Comparison of ENCODE assay signal across 10 cellular contexts in genomic region chr1:211576717-211577116, GRCh38. TPM values are rescaled to one million over a fixed set of nuclear protein-coding genes. Genes with fewer than 3 reads are reported as not detected.
DNase-seq lines count a peak whose midpoint lies in the region; ATAC-seq and TF ChIP-seq lines count a peak whose summit lies in the region.
"Had no signal": no experiment of that assay in that cellular context is flagged by ENCODE, and none has a peak within 500 bp of the region (broad histone marks: within the 10 kb centered on the region; RNA-seq: fewer than 3 reads in every experiment).

No MANE protein-coding gene starts in this region.

- TF ChIP-seq RAD21 in SK-N-SH (IDR thresholded peaks at IDR 0.05; ENCODE audit: low read length): no peak

- H3K27ac ChIP-seq in SK-N-SH (ENCODE audit: low read depth in 2 of 2, low read length in 1 of 2): peak overlapping the region; percentile 61 to 95
- H3K27ac ChIP-seq: 22Rv1 had no signal

- no peaks in the 10 kb centered on the region for H3K9me3 Mint-ChIP-seq in activated CD8-positive, alpha-beta T cell treated with anti-CD3 and anti-CD28 coated beads, Interleukin-2, amount 10 ng/mL, durations not matched to agents 7 days and 5 days (ENCODE audit: insufficient read depth)
- no peaks in the 10 kb centered on the region for H3K9me3 Mint-ChIP-seq in stimulated activated naive CD8-positive, alpha-beta T cell treated with anti-CD3 and anti-CD28 coated beads, Interleukin-15, amount 100 ng/mL, for 72 hours

- peak overlapping the region; percentile 89 for H3K4me2 ChIP-seq in SK-N-SH

- POLR2A ChIA-PET in SK-N-SH (lab: Yijun Ruan, JAX): no interaction called here
- POLR2A ChIA-PET in activated CD8-positive, alpha-beta T cell treated with anti-CD3 and anti-CD28 coated beads, Interleukin-2, amount 10 ng/mL, durations not matched to agents 7 days and 5 days (lab: Charles Lee): interaction anchor here (0.6 kb wide), 1 partner anchor 47 kb away, joined by 3 read pairs; no protein-coding TSS in a partner anchor

- 33% methylated on average over 2 of the region's 2 CpGs for WGBS in SK-N-SH (ENCODE audit: low lambda C conversion rate)

- no peaks in the 10 kb centered on the region for H3K9me2 ChIP-seq in SK-N-SH

- H3K36me3 Mint-ChIP-seq in activated CD8-positive, alpha-beta T cell treated with anti-CD3 and anti-CD28 coated beads, Interleukin-2, amount 10 ng/mL, durations not matched to agents 7 days and 5 days (ENCODE audit: low read depth): peaks cover 44% of the 10 kb centered on the region

- peaks cover 50% of the 10 kb centered on the region for H3K4me1 Mint-ChIP-seq in activated CD8-positive, alpha-beta T cell treated with anti-CD3 and anti-CD28 coated beads, Interleukin-2, amount 10 ng/mL, durations not matched to agents 7 days and 5 days (ENCODE audit: low read depth)
- H3K4me1 Mint-ChIP-seq in stimulated activated naive CD8-positive, alpha-beta T cell treated with anti-CD3 and anti-CD28 coated beads, Interleukin-15, amount 100 ng/mL, for 72 hours: peaks cover 34% of the 10 kb centered on the region

- H3K9me3 ChIP-seq in SK-N-SH: no peaks in the 10 kb centered on the region

- DNase-seq in SK-N-SH (no peak), NCI-H345 (lab: John Stamatoyannopoulos, UW) (no peak)
- no peak for DNase-seq in activated CD8-positive, alpha-beta T cell treated with anti-CD3 and anti-CD28 coated beads, Interleukin-2, amount 10 ng/mL, durations not matched to agents 7 days and 5 days
- no peak for DNase-seq in stimulated activated naive CD8-positive, alpha-beta T cell treated with anti-CD3 and anti-CD28 coated beads, Interleukin-15, amount 100 ng/mL, for 72 hours
- DNase-seq: NCI-H446 treated with DMSO at 0.1 percent for 48 hours had no signal

- H2AFZ ChIP-seq in SK-N-SH (ENCODE audit: low read depth): no peak overlapping the region

- H3K27ac Mint-ChIP-seq in activated CD8-positive, alpha-beta T cell treated with anti-CD3 and anti-CD28 coated beads, Interleukin-2, amount 10 ng/mL, durations not matched to agents 7 days and 5 days: no peak overlapping the region
- H3K27ac Mint-ChIP-seq in stimulated activated naive CD8-positive, alpha-beta T cell treated with anti-CD3 and anti-CD28 coated beads, Interleukin-15, amount 100 ng/mL, for 72 hours: no peak overlapping the region

- peak overlapping the region; percentile 97 for H3K4me3 Mint-ChIP-seq in activated CD8-positive, alpha-beta T cell treated with anti-CD3 and anti-CD28 coated beads, Interleukin-2, amount 10 ng/mL, durations not matched to agents 7 days and 5 days
- H3K4me3 Mint-ChIP-seq in stimulated activated naive CD8-positive, alpha-beta T cell treated with anti-CD3 and anti-CD28 coated beads, Interleukin-15, amount 100 ng/mL, for 72 hours: peak overlapping the region; percentile 90 to 95

- peaks cover 71% of the 10 kb centered on the region for H3K79me2 ChIP-seq in SK-N-SH (ENCODE audit: insufficient read depth)

- H3K36me3 ChIP-seq in SK-N-SH (replicated peaks in 1 of 2; ENCODE audit: control insufficient read depth in 1 of 2, insufficient read depth in 2 of 2, low read length in 1 of 2): peaks cover 36 to 44% of the 10 kb centered on the region in 2 experiments

- peak overlapping the region; percentile 66 for H3K9ac ChIP-seq in SK-N-SH

- ATAC-seq in SK-N-SH treated with all-trans-retinoic acid at 6 μM for 48 hours (no peak), HG02759 (IDR thresholded peaks at IDR 0.05; ENCODE audit: unreplicated experiment) (no peak), GM21360 (IDR thresholded peaks at IDR 0.05; ENCODE audit: unreplicated experiment) (no peak)
- no peak for ATAC-seq in activated CD8-positive, alpha-beta T cell treated with anti-CD3 and anti-CD28 coated beads, Interleukin-2, amount 10 ng/mL, durations not matched to agents 7 days and 5 days
- ATAC-seq in stimulated activated naive CD8-positive, alpha-beta T cell treated with anti-CD3 and anti-CD28 coated beads, Interleukin-15, amount 100 ng/mL, for 72 hours: no peak

- H4K20me1 ChIP-seq in SK-N-SH (ENCODE audit: insufficient read depth): peaks cover 65% of the 10 kb centered on the region

- TF ChIP-seq EP300 in SK-N-SH (IDR thresholded peaks at IDR 0.05; ENCODE audit: borderline replicate concordance in 1 of 2, low read depth in 1 of 2, low read length in 1 of 2): no peak

- H3K4me1 ChIP-seq in SK-N-SH (ENCODE audit: control insufficient read depth in 1 of 2, insufficient read depth in 2 of 2, low read depth in 1 of 2, low read length in 1 of 2): peaks cover 25% of the 10 kb centered on the region in 2 experiments; a peak in 3 of 4 replicates

- CTCF ChIA-PET in SK-N-SH (lab: Yijun Ruan, JAX): interaction anchor here (0.6 to 1.8 kb wide), 8 partner anchors 62 to 304 kb away, joined by 3 to 6 read pairs (median 4); no protein-coding TSS in a partner anchor
- CTCF ChIA-PET in activated CD8-positive, alpha-beta T cell treated with anti-CD3 and anti-CD28 coated beads, Interleukin-2, amount 10 ng/mL, durations not matched to agents 7 days and 5 days (lab: Charles Lee): interaction anchor here (0.7 to 1.8 kb wide), 5 partner anchors 49 to 98 kb away, joined by 3 to 17 read pairs (median 5); no protein-coding TSS in a partner anchor

- H3K27me3 ChIP-seq in SK-N-SH (ENCODE audit: insufficient read depth): no peaks in the 10 kb centered on the region

- no peaks in the 10 kb centered on the region for H3K27me3 Mint-ChIP-seq in activated CD8-positive, alpha-beta T cell treated with anti-CD3 and anti-CD28 coated beads, Interleukin-2, amount 10 ng/mL, durations not matched to agents 7 days and 5 days (ENCODE audit: low read depth)
- H3K27me3 Mint-ChIP-seq in stimulated activated naive CD8-positive, alpha-beta T cell treated with anti-CD3 and anti-CD28 coated beads, Interleukin-15, amount 100 ng/mL, for 72 hours: no peaks in the 10 kb centered on the region

- H3F3A ChIP-seq in SK-N-SH (replicated peaks; ENCODE audit: insufficient read depth): no peaks in the 10 kb centered on the region

- peak overlapping the region; percentile 89 to 98 for H3K4me3 ChIP-seq in SK-N-SH (ENCODE audit: low read depth in 2 of 2, low read length in 1 of 2)
- peak overlapping the region; percentile 69 for H3K4me3 ChIP-seq in iPS-11a (ENCODE audit: low read depth, low read length)

- TF ChIP-seq CTCF in SK-N-SH (IDR thresholded peaks at IDR 0.05): no peak

TF ChIP-seq in SK-N-SH, 30 proteins besides CTCF, POLR2A, EP300 and RAD21 (continues in another document):
- TF ChIP-seq MXI1 (IDR thresholded peaks at IDR 0.05; ENCODE audit: low read depth, low read length) (no peak), RXRA (IDR thresholded peaks at IDR 0.05; ENCODE audit: borderline replicate concordance, low read depth) (no peak), ELF1 (IDR thresholded peaks at IDR 0.05) (no peak), GABPA (IDR thresholded peaks at IDR 0.05; ENCODE audit: low read depth) (no peak), MAX (IDR thresholded peaks at IDR 0.05; ENCODE audit: low read depth) (no peak), RFX5 (IDR thresholded peaks at IDR 0.05; ENCODE audit: low read length) (no peak), YY1 (IDR thresholded peaks at IDR 0.05; ENCODE audit: low read depth) (no peak), PBX3 (IDR thresholded peaks at IDR 0.05) (no peak), TEAD4 (IDR thresholded peaks at IDR 0.05; ENCODE audit: borderline replicate concordance, insufficient read depth) (no peak), FOXM1 (IDR thresholded peaks at IDR 0.05; ENCODE audit: low read depth) (no peak)

TF ChIP-seq in SK-N-SH treated with all-trans-retinoic acid at 6 μM for 48 hours, 23 proteins besides CTCF, POLR2A, EP300 and RAD21:
- TF ChIP-seq GLIS3 (CRISPR knock-in tag; IDR thresholded peaks at IDR 0.05): no peak
- no peak for TF ChIP-seq ZC3H10 (CRISPR knock-in tag; IDR thresholded peaks at IDR 0.05)
TF ChIP-seq in SK-N-SH treated with all-trans-retinoic acid at 6 μM for 48 hours: peak in this region for 0.

RNA-seq across cellular contexts. Expression of gene SLC30A1, which starts 2.2 kb away (rescaled TPM):
- 6.9 and 7.2 TPM in 2 replicates for polyA plus RNA-seq in SK-N-SH (2012; rRNA removed)
- polyA plus RNA-seq in SK-N-SH (2012; cell fraction: cytosol; rRNA removed): 8.1 and 9.4 TPM in 2 replicates
- polyA plus RNA-seq in SK-N-SH (2012; cell fraction: nucleus; rRNA removed): 8.6 and 10.0 TPM in 2 replicates
- total RNA-seq in activated CD8-positive, alpha-beta T cell treated with anti-CD3 and anti-CD28 coated beads, Interleukin-2, amount 10 ng/mL, durations not matched to agents 7 days and 5 days: 10 to 100 TPM; 14.5 to 15.6 TPM
